1 cellular context compared by ENCODE assay signal in genomic region chr20:33803921-33804337, GRCh38.
TF ChIP-seq lines count a peak whose summit lies in the region.

No MANE protein-coding gene starts in this region.

TF ChIP-seq in HCT116, 20 proteins besides CTCF, POLR2A, EP300 and RAD21 (continued from another document):
- TF ChIP-seq YY1 (IDR thresholded peaks at IDR 0.05; ENCODE audit: extremely low read depth, insufficient replicate concordance, low read depth, low read length) (no peak), CEBPB (IDR thresholded peaks at IDR 0.05; ENCODE audit: low read depth) (no peak), CBX3 (IDR thresholded peaks at IDR 0.05; ENCODE audit: low read depth) (no peak), ZFX (IDR thresholded peaks at IDR 0.05) (no peak), SRF (IDR thresholded peaks at IDR 0.05; ENCODE audit: low read depth) (no peak), EGR1 (IDR thresholded peaks at IDR 0.05; ENCODE audit: low read depth) (no peak), ZNF274 (IDR thresholded peaks at IDR 0.05; ENCODE audit: low read depth, low read length) (no peak), ELF1 (IDR thresholded peaks at IDR 0.05; ENCODE audit: borderline replicate concordance, low read depth) (no peak), POLR2AphosphoS5 (IDR thresholded peaks at IDR 0.05; ENCODE audit: low read depth, low read length) (no peak), JUND (IDR thresholded peaks at IDR 0.05) (no peak), REST (IDR thresholded peaks at IDR 0.05; ENCODE audit: low read depth) (no peak), SIN3A (IDR thresholded peaks at IDR 0.05; ENCODE audit: low read depth) (no peak), EZH2 (IDR thresholded peaks at IDR 0.05) (no peak), TCF7L2 (IDR thresholded peaks at IDR 0.05; ENCODE audit: borderline replicate concordance, extremely low read depth, insufficient read depth, insufficient read length) (no peak), EZH2phosphoT487 (IDR thresholded peaks at IDR 0.05; ENCODE audit: borderline replicate concordance) (no peak), ATF3 (IDR thresholded peaks at IDR 0.05) (no peak)
- TF ChIP-seq, protein P1, sequence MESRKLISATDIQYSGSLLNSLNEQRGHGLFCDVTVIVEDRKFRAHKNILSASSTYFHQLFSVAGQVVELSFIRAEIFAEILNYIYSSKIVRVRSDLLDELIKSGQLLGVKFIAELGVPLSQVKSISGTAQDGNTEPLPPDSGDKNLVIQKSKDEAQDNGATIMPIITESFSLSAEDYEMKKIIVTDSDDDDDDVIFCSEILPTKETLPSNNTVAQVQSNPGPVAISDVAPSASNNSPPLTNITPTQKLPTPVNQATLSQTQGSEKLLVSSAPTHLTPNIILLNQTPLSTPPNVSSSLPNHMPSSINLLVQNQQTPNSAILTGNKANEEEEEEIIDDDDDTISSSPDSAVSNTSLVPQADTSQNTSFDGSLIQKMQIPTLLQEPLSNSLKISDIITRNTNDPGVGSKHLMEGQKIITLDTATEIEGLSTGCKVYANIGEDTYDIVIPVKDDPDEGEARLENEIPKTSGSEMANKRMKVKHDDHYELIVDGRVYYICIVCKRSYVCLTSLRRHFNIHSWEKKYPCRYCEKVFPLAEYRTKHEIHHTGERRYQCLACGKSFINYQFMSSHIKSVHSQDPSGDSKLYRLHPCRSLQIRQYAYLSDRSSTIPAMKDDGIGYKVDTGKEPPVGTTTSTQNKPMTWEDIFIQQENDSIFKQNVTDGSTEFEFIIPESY (IDR thresholded peaks at IDR 0.05; ENCODE audit: extremely low read depth, insufficient replicate concordance, low read length) = no peak
TF ChIP-seq in HCT116: peak in this region for 0.
